3 cellular contexts compared by ENCODE assay signal in the genomic region with DNA sequence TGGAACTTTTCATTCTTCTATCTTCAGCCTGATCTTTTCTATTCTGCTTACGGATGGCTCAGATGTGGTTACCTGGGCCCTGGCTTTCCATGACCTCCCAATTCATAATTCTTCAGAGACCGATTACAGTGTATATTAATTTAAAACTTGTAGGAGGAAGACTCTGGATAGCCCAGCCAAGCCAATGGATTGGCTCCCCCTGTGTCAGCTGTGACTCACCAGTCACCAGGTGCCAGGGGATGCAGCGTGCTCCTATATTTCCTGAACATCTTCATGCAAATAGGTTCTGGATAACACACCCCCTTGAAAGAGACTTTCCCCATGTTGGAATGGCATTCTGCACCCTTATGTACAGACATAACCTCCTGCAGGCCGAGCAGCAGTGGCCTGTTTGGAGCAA.
TF ChIP-seq lines count a peak whose summit lies in the region.

No MANE protein-coding gene starts in this region.

TF ChIP-seq in HepG2, 621 proteins besides CTCF, POLR2A, EP300 and RAD21:
- no peak for TF ChIP-seq JDP2 (CRISPR knock-in tag; IDR thresholded peaks at IDR 0.05; ENCODE audit: borderline replicate concordance)
- TF ChIP-seq AGO2 (optimal IDR thresholded peaks at IDR 0.05; ENCODE audit: low read depth, low read length) = no peak
- no peak for TF ChIP-seq CCDC6 (CRISPR knock-in tag; IDR thresholded peaks at IDR 0.05)
- TF ChIP-seq RFX5 (IDR thresholded peaks at IDR 0.05; ENCODE audit: low read depth, low read length) = peak; percentile 95
- TF ChIP-seq, protein P1, sequence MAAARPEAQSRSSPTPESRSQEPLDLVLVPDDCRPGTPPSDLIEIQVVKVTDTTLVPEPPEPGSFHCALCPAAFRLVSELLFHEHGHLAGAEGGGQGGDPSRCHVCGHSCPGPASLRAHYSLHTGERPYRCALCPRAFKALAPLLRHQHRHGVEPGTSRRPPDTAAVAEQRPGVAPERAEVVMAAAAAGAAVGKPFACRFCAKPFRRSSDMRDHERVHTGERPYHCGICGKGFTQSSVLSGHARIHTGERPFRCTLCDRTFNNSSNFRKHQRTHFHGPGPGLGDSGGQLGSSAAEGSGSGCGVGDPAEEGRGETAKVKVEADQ (CRISPR knock-in tag; IDR thresholded peaks at IDR 0.05; ENCODE audit: borderline replicate concordance) = no peak
- TF ChIP-seq, protein P2, sequence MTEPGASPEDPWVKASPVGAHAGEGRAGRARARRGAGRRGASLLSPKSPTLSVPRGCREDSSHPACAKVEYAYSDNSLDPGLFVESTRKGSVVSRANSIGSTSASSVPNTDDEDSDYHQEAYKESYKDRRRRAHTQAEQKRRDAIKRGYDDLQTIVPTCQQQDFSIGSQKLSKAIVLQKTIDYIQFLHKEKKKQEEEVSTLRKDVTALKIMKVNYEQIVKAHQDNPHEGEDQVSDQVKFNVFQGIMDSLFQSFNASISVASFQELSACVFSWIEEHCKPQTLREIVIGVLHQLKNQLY (CRISPR knock-in tag; IDR thresholded peaks at IDR 0.05) = no peak
- no peak for TF ChIP-seq HOXA3 (CRISPR knock-in tag; IDR thresholded peaks at IDR 0.05)
- TF ChIP-seq, protein P3, sequence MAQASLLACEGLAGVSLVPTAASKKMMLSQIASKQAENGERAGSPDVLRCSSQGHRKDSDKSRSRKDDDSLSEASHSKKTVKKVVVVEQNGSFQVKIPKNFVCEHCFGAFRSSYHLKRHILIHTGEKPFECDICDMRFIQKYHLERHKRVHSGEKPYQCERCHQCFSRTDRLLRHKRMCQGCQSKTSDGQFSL (CRISPR knock-in tag; IDR thresholded peaks at IDR 0.05) = no peak
TF ChIP-seq in HepG2: peak in this region for 1.

TF ChIP-seq in WTC11, 78 proteins besides CTCF, POLR2A, EP300 and RAD21:
- TF ChIP-seq, protein P4, sequence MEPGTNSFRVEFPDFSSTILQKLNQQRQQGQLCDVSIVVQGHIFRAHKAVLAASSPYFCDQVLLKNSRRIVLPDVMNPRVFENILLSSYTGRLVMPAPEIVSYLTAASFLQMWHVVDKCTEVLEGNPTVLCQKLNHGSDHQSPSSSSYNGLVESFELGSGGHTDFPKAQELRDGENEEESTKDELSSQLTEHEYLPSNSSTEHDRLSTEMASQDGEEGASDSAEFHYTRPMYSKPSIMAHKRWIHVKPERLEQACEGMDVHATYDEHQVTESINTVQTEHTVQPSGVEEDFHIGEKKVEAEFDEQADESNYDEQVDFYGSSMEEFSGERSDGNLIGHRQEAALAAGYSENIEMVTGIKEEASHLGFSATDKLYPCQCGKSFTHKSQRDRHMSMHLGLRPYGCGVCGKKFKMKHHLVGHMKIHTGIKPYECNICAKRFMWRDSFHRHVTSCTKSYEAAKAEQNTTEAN (CRISPR knock-in tag; IDR thresholded peaks at IDR 0.05) = no peak
- no peak for TF ChIP-seq ZNF232 (CRISPR knock-in tag; IDR thresholded peaks at IDR 0.05)
- TF ChIP-seq NR1H2 (CRISPR knock-in tag; IDR thresholded peaks at IDR 0.05) = no peak
- TF ChIP-seq ZNF423 (CRISPR knock-in tag; IDR thresholded peaks at IDR 0.05) = no peak
- no peak for TF ChIP-seq ZBTB21 (CRISPR knock-in tag; IDR thresholded peaks at IDR 0.05; ENCODE audit: borderline replicate concordance)
- TF ChIP-seq PRRX2 (CRISPR knock-in tag; IDR thresholded peaks at IDR 0.05) = no peak
- TF ChIP-seq, protein P5, sequence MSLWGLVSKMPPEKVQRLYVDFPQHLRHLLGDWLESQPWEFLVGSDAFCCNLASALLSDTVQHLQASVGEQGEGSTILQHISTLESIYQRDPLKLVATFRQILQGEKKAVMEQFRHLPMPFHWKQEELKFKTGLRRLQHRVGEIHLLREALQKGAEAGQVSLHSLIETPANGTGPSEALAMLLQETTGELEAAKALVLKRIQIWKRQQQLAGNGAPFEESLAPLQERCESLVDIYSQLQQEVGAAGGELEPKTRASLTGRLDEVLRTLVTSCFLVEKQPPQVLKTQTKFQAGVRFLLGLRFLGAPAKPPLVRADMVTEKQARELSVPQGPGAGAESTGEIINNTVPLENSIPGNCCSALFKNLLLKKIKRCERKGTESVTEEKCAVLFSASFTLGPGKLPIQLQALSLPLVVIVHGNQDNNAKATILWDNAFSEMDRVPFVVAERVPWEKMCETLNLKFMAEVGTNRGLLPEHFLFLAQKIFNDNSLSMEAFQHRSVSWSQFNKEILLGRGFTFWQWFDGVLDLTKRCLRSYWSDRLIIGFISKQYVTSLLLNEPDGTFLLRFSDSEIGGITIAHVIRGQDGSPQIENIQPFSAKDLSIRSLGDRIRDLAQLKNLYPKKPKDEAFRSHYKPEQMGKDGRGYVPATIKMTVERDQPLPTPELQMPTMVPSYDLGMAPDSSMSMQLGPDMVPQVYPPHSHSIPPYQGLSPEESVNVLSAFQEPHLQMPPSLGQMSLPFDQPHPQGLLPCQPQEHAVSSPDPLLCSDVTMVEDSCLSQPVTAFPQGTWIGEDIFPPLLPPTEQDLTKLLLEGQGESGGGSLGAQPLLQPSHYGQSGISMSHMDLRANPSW (CRISPR knock-in tag; conservative IDR thresholded peaks at IDR 0.05; ENCODE audit: low read depth) = no peak
- TF ChIP-seq SP1 (CRISPR knock-in tag; conservative IDR thresholded peaks at IDR 0.05) = no peak
- no peak for TF ChIP-seq HMGA2 (CRISPR knock-in tag; IDR thresholded peaks at IDR 0.05)
- no peak for TF ChIP-seq TCF7 (CRISPR knock-in tag; IDR thresholded peaks at IDR 0.05; ENCODE audit: low read depth)
- no peak for TF ChIP-seq NFATC4 (CRISPR knock-in tag; IDR thresholded peaks at IDR 0.05)

TF ChIP-seq in H1, 55 proteins besides CTCF, POLR2A, EP300 and RAD21:
- peak; percentile 90 for TF ChIP-seq RFX5 (IDR thresholded peaks at IDR 0.05; ENCODE audit: borderline replicate concordance, low read depth, low read length)
- TF ChIP-seq TBP (IDR thresholded peaks at IDR 0.05; ENCODE audit: low read depth, low read length) = no peak
- no peak for TF ChIP-seq TEAD4 (IDR thresholded peaks at IDR 0.05; ENCODE audit: low read depth, low read length)
- TF ChIP-seq SAP30 (IDR thresholded peaks at IDR 0.05; ENCODE audit: insufficient read depth, insufficient replicate concordance, low read length) = no peak
- TF ChIP-seq CHD1 (IDR thresholded peaks at IDR 0.05; ENCODE audit: low read depth, low read length) = no peak
- TF ChIP-seq JUN (IDR thresholded peaks at IDR 0.05; ENCODE audit: low read depth, low read length) = no peak
- TF ChIP-seq SIN3A (conservative IDR thresholded peaks at IDR 0.05 in 1 of 2, IDR thresholded peaks at IDR 0.05 in 1 of 2; ENCODE audit: low read depth in 1 of 2, low read length in 2 of 2) = no peak
- TF ChIP-seq CREB1 (IDR thresholded peaks at IDR 0.05) = peak; percentile 56; the same call in 1 of the 2 replicates
- no peak for TF ChIP-seq HDAC2 (IDR thresholded peaks at IDR 0.05; ENCODE audit: borderline replicate concordance in 1 of 2, low read depth in 2 of 2, low read length in 2 of 2)
